1 cellular context compared by ENCODE assay signal in genomic region chr19:572140-572890, GRCh38.
TF ChIP-seq lines count a peak whose summit lies in the region.

Gene BSG (plus strand): TSS chr19:572596. CDS start chr19:572635, 39 bp downstream.

TF ChIP-seq in GM12878, 131 proteins besides CTCF, POLR2A, EP300 and RAD21 (continued from another document and continues in another):
- TF ChIP-seq ZNF687 (IDR thresholded peaks at IDR 0.05) (peak; percentile 67), BHLHE40 (IDR thresholded peaks at IDR 0.05; ENCODE audit: borderline replicate concordance in 1 of 2, low read depth in 2 of 2, low read length in 1 of 2) (peak; percentile 98 to 99), POLR2AphosphoS2 (IDR thresholded peaks at IDR 0.05; ENCODE audit: low read depth, low read length) (peak; percentile 96), HDAC2 (IDR thresholded peaks at IDR 0.05) (no peak), NFXL1 (IDR thresholded peaks at IDR 0.05; ENCODE audit: borderline replicate concordance) (no peak), SMAD1 (IDR thresholded peaks at IDR 0.05; ENCODE audit: low read depth, partially characterized antibody) (no peak), MYB (IDR thresholded peaks at IDR 0.05; ENCODE audit: borderline replicate concordance, low read depth, low read length) (no peak), SUZ12 (IDR thresholded peaks at IDR 0.05; ENCODE audit: unreplicated experiment) (no peak), KDM1A (IDR thresholded peaks at IDR 0.05; ENCODE audit: borderline replicate concordance) (no peak), ATF2 (IDR thresholded peaks at IDR 0.05; ENCODE audit: low read length) (no peak), SREBF2 (IDR thresholded peaks at IDR 0.05; ENCODE audit: low read length) (no peak), DPF2 (IDR thresholded peaks at IDR 0.05) (peak; percentile 78), CHD2 (IDR thresholded peaks at IDR 0.05; ENCODE audit: borderline replicate concordance, low read depth, low read length) (peak; percentile 56; the same call in 1 of the 2 replicates), JUND (IDR thresholded peaks at IDR 0.05; ENCODE audit: low read depth, low read length) (no peak), TARDBP (IDR thresholded peaks at IDR 0.05; ENCODE audit: borderline replicate concordance) (no peak), PRDM15 (CRISPR knock-in tag; IDR thresholded peaks at IDR 0.05) (no peak), BACH1 (IDR thresholded peaks at IDR 0.05; ENCODE audit: borderline replicate concordance) (peak; percentile 92), EZH2 (IDR thresholded peaks at IDR 0.05; ENCODE audit: borderline replicate concordance, control insufficient read depth, low read depth, low read length) (no peak), NKRF (conservative IDR thresholded peaks at IDR 0.05) (peak; percentile 62; the same call in 1 of the 2 replicates), BCL11A (IDR thresholded peaks at IDR 0.05; ENCODE audit: low read depth, low read length) (no peak), ESRRA (IDR thresholded peaks at IDR 0.05; ENCODE audit: low read length) (peak; percentile 10; the same call in 1 of the 2 replicates), ETV6 (conservative IDR thresholded peaks at IDR 0.05 in 1 of 2, IDR thresholded peaks at IDR 0.05 in 1 of 2; ENCODE audit: borderline replicate concordance in 1 of 2, low read depth in 1 of 2) (no peak), RCOR1 (conservative IDR thresholded peaks at IDR 0.05; ENCODE audit: low read depth, low read length) (no peak), MTA3 (IDR thresholded peaks at IDR 0.05; ENCODE audit: borderline replicate concordance, low read length) (no peak; the same call in 1 of the 2 replicates), CEBPB (IDR thresholded peaks at IDR 0.05; ENCODE audit: borderline replicate concordance in 1 of 2, low read depth in 2 of 2, low read length in 2 of 2) (no peak), ZSCAN29 (IDR thresholded peaks at IDR 0.05) (no peak), TCF3 (IDR thresholded peaks at IDR 0.05; ENCODE audit: borderline replicate concordance, insufficient read depth, low read depth, low read length) (peak; percentile 78; the same call in 1 of the 2 replicates), HDGF (IDR thresholded peaks at IDR 0.05) (0 out of 2 replicates have a peak, but pooled peaks have one; percentile 25), EGR1 (IDR thresholded peaks at IDR 0.05; ENCODE audit: borderline replicate concordance in 1 of 2, low read depth in 2 of 2, low read length in 2 of 2) (peak; percentile 68 to 92), USF2 (IDR thresholded peaks at IDR 0.05; ENCODE audit: borderline replicate concordance, low read depth, low read length) (peak; percentile 95), POLR2AphosphoS5 (IDR thresholded peaks at IDR 0.05; ENCODE audit: low read length) (peak; percentile 98), MXI1 (IDR thresholded peaks at IDR 0.05; ENCODE audit: low read depth, low read length) (peak; percentile 94)
- TF ChIP-seq, protein P1, sequence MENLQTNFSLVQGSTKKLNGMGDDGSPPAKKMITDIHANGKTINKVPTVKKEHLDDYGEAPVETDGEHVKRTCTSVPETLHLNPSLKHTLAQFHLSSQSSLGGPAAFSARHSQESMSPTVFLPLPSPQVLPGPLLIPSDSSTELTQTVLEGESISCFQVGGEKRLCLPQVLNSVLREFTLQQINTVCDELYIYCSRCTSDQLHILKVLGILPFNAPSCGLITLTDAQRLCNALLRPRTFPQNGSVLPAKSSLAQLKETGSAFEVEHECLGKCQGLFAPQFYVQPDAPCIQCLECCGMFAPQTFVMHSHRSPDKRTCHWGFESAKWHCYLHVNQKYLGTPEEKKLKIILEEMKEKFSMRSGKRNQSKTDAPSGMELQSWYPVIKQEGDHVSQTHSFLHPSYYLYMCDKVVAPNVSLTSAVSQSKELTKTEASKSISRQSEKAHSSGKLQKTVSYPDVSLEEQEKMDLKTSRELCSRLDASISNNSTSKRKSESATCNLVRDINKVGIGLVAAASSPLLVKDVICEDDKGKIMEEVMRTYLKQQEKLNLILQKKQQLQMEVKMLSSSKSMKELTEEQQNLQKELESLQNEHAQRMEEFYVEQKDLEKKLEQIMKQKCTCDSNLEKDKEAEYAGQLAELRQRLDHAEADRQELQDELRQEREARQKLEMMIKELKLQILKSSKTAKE (IDR thresholded peaks at IDR 0.05; ENCODE audit: low read depth, poor library complexity, severe bottlenecking) = no peak
- TF ChIP-seq, protein P2, sequence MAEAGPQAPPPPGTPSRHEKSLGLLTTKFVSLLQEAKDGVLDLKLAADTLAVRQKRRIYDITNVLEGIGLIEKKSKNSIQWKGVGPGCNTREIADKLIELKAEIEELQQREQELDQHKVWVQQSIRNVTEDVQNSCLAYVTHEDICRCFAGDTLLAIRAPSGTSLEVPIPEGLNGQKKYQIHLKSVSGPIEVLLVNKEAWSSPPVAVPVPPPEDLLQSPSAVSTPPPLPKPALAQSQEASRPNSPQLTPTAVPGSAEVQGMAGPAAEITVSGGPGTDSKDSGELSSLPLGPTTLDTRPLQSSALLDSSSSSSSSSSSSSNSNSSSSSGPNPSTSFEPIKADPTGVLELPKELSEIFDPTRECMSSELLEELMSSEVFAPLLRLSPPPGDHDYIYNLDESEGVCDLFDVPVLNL (IDR thresholded peaks at IDR 0.05; ENCODE audit: low read depth, low read length) = no peak
- TF ChIP-seq, protein P3, sequence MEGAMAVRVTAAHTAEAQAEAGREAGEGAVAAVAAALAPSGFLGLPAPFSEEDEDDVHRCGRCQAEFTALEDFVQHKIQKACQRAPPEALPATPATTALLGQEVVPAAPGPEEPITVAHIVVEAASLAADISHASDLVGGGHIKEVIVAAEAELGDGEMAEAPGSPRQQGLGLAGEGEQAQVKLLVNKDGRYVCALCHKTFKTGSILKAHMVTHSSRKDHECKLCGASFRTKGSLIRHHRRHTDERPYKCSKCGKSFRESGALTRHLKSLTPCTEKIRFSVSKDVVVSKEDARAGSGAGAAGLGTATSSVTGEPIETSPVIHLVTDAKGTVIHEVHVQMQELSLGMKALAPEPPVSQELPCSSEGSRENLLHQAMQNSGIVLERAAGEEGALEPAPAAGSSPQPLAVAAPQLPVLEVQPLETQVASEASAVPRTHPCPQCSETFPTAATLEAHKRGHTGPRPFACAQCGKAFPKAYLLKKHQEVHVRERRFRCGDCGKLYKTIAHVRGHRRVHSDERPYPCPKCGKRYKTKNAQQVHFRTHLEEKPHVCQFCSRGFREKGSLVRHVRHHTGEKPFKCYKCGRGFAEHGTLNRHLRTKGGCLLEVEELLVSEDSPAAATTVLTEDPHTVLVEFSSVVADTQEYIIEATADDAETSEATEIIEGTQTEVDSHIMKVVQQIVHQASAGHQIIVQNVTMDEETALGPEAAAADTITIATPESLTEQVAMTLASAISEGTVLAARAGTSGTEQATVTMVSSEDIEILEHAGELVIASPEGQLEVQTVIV (IDR thresholded peaks at IDR 0.05; ENCODE audit: borderline replicate concordance, partially characterized antibody) = no peak
